9 cellular contexts compared by ENCODE assay signal in the genomic region with DNA sequence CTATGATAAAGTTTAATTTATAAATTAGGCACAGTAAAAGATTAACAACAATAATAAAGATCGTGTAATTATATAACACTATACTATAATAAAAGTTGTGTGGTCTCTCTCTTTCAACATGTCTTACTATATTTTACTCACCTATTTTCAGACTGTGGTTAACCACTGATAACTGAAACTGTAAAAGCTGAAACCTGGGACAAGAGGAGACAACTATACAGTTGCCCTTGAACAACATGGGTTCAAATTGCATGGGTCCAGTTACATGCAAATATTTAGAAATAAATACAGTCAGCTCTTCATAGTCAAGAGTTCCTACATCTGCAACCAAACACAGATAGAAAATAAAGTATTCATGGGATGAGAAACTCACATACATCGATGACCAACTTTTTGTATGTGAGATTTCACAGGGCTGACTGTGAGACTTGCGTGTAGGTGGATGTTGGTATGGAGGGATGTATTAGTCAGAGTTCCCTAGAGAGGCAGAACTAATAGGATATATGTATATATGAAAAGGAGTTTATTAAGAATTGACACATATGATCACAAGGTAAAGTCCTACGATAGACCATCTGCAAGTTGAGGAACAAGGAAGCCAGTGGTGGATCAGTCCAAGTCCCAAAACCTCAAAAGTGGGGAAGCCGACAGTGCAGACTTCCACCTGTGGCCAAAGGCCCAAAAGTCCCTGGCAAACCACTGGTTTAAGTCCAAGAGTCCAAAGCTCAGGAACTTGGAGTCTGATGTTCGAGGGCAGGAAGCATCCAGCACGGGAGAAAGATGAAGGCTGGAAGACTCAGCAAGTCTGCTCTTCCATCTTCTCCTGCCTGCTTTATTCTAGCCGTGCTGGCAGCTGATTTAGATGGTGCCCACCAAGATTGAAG.
A peak's percentile ranks its signal among the peaks of the same experiment; 100 is the strongest.
DNase-seq lines count a peak whose midpoint lies in the region; ATAC-seq, FAIRE-seq and TF ChIP-seq lines count a peak whose summit lies in the region.
"Had no signal": no experiment of that assay in that cellular context is flagged by ENCODE, and none has a peak within 500 bp of the region (broad histone marks: within the 10 kb centered on the region; RNA-seq: fewer than 3 reads in every experiment).

No MANE protein-coding gene starts in this region.

- no peaks in the 10 kb centered on the region for H3K9me3 ChIP-seq in small intestine (ENCODE audit: control insufficient read depth, low read depth)
- no peaks in the 10 kb centered on the region for H3K9me3 ChIP-seq in prostate gland
- H3K9me3 ChIP-seq: SJCRH30 had no signal

- TF ChIP-seq CTCF in nephron progenitor cell (IDR thresholded peaks at IDR 0.05) (no peak), prostate gland (IDR thresholded peaks at IDR 0.05) (no peak)

- H3K4me1 ChIP-seq in small intestine (ENCODE audit: control insufficient read depth in 2 of 2, insufficient read depth in 1 of 2, low read depth in 1 of 2, low read length in 1 of 2) (peaks cover 0 to 3% of the 10 kb centered on the region in 2 donors), prostate gland (replicated peaks) (no peaks in the 10 kb centered on the region)
- H3K4me1 ChIP-seq: SJCRH30 had no signal

- no peak for FAIRE-seq in small intestine (lab: Jason Lieb, UNC)

- peaks cover 17% of the 10 kb centered on the region for H3K4me1 Mint-ChIP-seq in nephron progenitor cell

- H3K27me3 ChIP-seq in small intestine (ENCODE audit: control insufficient read depth in 2 of 2, insufficient read depth in 2 of 2, low read length in 2 of 2): no peaks in the 10 kb centered on the region
- no peaks in the 10 kb centered on the region for H3K27me3 ChIP-seq in prostate gland (replicated peaks; ENCODE audit: insufficient read depth)

- H3K36me3 Mint-ChIP-seq in nephron progenitor cell (ENCODE audit: low read depth): no peaks in the 10 kb centered on the region

- 64 to 80% (median 64%) methylated on average over 8 of the region's 8 CpGs for WGBS in small intestine, 3 donors
- WGBS in prostate gland: 90% methylated on average over 8 of the region's 8 CpGs

- H3K9me3 Mint-ChIP-seq in nephron progenitor cell: no peaks in the 10 kb centered on the region

- peak overlapping the region in 1 of 2 donors; percentile 14 for H3K27ac ChIP-seq in small intestine (ENCODE audit: low read depth in 1 of 2, low read length in 1 of 2)
- H3K27ac ChIP-seq in prostate gland: no peak overlapping the region
- H3K27ac ChIP-seq: SJCRH30 had no signal

- no peak overlapping the region for H3K4me3 Mint-ChIP-seq in nephron progenitor cell

- peaks cover 19% of the 10 kb centered on the region for H3K27me3 Mint-ChIP-seq in nephron progenitor cell (ENCODE audit: low read depth, poor library complexity)

- intact Hi-C loops in prostate gland (cut with DNase I): no loop called here

- ATAC-seq in GM19035 (IDR thresholded peaks at IDR 0.05; ENCODE audit: unreplicated experiment): peak; percentile 80
- peak; percentile 78 for ATAC-seq in HG02571 (IDR thresholded peaks at IDR 0.05; ENCODE audit: unreplicated experiment)
- ATAC-seq in HG03196 (IDR thresholded peaks at IDR 0.05; ENCODE audit: unreplicated experiment): peak; percentile 65

- H3K27ac Mint-ChIP-seq in nephron progenitor cell: no peak overlapping the region

- H3K4me3 ChIP-seq in small intestine (ENCODE audit: low read depth in 1 of 2, low read length in 2 of 2) (no peak overlapping the region), prostate gland (no peak overlapping the region)
- H3K4me3 ChIP-seq: SJCRH30 had no signal

- DNase-seq in small intestine (peak; percentile 30), nephron progenitor cell (no peak), DMS79 treated with DMSO at 0.1 percent for 48 hours (lab: John Stamatoyannopoulos, UW) (no peak), prostate gland (ENCODE audit: low spot score) (no peak)
- DNase-seq: NCI-H510A treated with DMSO at 0.1 percent for 48 hours, SJCRH30 had no signal

- H3K36me3 ChIP-seq in small intestine (ENCODE audit: control insufficient read depth in 2 of 2, insufficient read depth in 2 of 2, low read length in 2 of 2) (no peaks in the 10 kb centered on the region), prostate gland (no peaks in the 10 kb centered on the region)
- H3K36me3 ChIP-seq: SJCRH30 had no signal

- TF ChIP-seq POLR2A in prostate gland (IDR thresholded peaks at IDR 0.05): no peak
